9 cellular contexts compared by ENCODE assay signal in genomic region chr13:102772042-102772425, GRCh38. TPM values are rescaled to one million over a fixed set of nuclear protein-coding genes. Genes with fewer than 3 reads are reported as not detected.
DNase-seq lines count a peak whose midpoint lies in the region; ATAC-seq and TF ChIP-seq lines count a peak whose summit lies in the region.
"Had no signal": no experiment of that assay in that cellular context is flagged by ENCODE, and none has a peak within 500 bp of the region (broad histone marks: within the 10 kb centered on the region; RNA-seq: fewer than 3 reads in every experiment).

No MANE protein-coding gene starts in this region.

- DNase-seq in MCF 10A (ENCODE audit: unreplicated experiment) (no peak), breast epithelium (ENCODE audit: low spot score in 2 of 2) (no peak), OCI-LY7 (ENCODE audit: low spot score) (no peak), chondrocyte (ENCODE audit: low spot score) (no peak), testis (no peak), body of pancreas (no peak), SKM-1 (lab: John Stamatoyannopoulos, UW; ENCODE audit: unreplicated experiment) (no peak)
- DNase-seq: NCI-H187 treated with DMSO at 0.1 percent for 48 hours had no signal

- intact Hi-C loops in MCF 10A (cut with micrococcal nuclease): loop anchor here (2.0 kb wide), 2 partner anchors 75 to 175 kb away; partner anchors contain the start of genes ERCC5 and TPP2
- intact Hi-C loops in breast epithelium (cut with DNase I; ENCODE audit: low total_unique reads): no loop called here
- intact Hi-C loops in OCI-LY7 (cut with micrococcal nuclease; ENCODE audit: unreplicated experiment): loop anchor here (5.0 kb wide), 1 partner anchor 75 kb away; the partner anchor contains the start of gene ERCC5
- intact Hi-C loops in testis (cut with DNase I; ENCODE audit: low total_unique reads): no loop called here
- intact Hi-C loops in body of pancreas (cut with DNase I): no loop called here

- H4K20me1 ChIP-seq in OCI-LY7 (ENCODE audit: insufficient read depth, low read length): no peaks in the 10 kb centered on the region

- H3K4me3 ChIP-seq in breast epithelium (no peak overlapping the region), OCI-LY7 (ENCODE audit: low read depth, low read length, poor library complexity, severe bottlenecking) (no peak overlapping the region), testis (peak overlapping the region; percentile 72 to 97), body of pancreas (no peak overlapping the region)

- H3K4me3 Mint-ChIP-seq in MCF 10A (ENCODE audit: unreplicated experiment) (peak overlapping the region; percentile 80), chondrocyte (ENCODE audit: unreplicated experiment) (peak overlapping the region; percentile 91)

- H3K27ac Mint-ChIP-seq in MCF 10A (ENCODE audit: low read depth, unreplicated experiment) (no peak overlapping the region), chondrocyte (ENCODE audit: unreplicated experiment) (no peak overlapping the region)

- H3K4me1 ChIP-seq in breast epithelium: no peaks in the 10 kb centered on the region
- peaks cover 6% of the 10 kb centered on the region for H3K4me1 ChIP-seq in OCI-LY7 (ENCODE audit: insufficient read depth, low read length, poor library complexity, severe bottlenecking)
- peaks cover 5% of the 10 kb centered on the region for H3K4me1 ChIP-seq in testis
- peaks cover 11% of the 10 kb centered on the region for H3K4me1 ChIP-seq in body of pancreas

- H3K9me2 ChIP-seq in OCI-LY7 (ENCODE audit: insufficient read depth, low read length): no peaks in the 10 kb centered on the region

- no peak overlapping the region for H2AFZ ChIP-seq in OCI-LY7 (ENCODE audit: low read length)

- H3K4me1 Mint-ChIP-seq in MCF 10A (ENCODE audit: insufficient read depth, unreplicated experiment) (peaks cover 18% of the 10 kb centered on the region), chondrocyte (ENCODE audit: low read depth) (peaks cover 35% of the 10 kb centered on the region)

- BruUV-seq in MCF 10A (replicated peaks; lab: Mats Ljungman, UMichigan) (no TSS peak), OCI-LY7 (replicated peaks; lab: Mats Ljungman, UMichigan) (no TSS peak)

- H3K36me3 ChIP-seq in breast epithelium (no peaks in the 10 kb centered on the region), OCI-LY7 (ENCODE audit: insufficient read depth, low read length) (no peaks in the 10 kb centered on the region; the same call in 1 of the 2 replicates), testis (ENCODE audit: low read depth, missing control alignments) (no peaks in the 10 kb centered on the region), body of pancreas (replicated peaks in 1 of 2; ENCODE audit: insufficient read depth in 1 of 2, low read depth in 2 of 2) (no peaks in the 10 kb centered on the region)

- H3K9me3 ChIP-seq in breast epithelium (no peaks in the 10 kb centered on the region), OCI-LY7 (ENCODE audit: low read length) (no peaks in the 10 kb centered on the region), testis (no peaks in the 10 kb centered on the region), body of pancreas (no peaks in the 10 kb centered on the region)

- H3K27me3 ChIP-seq in breast epithelium (no peaks in the 10 kb centered on the region), testis (no peaks in the 10 kb centered on the region), body of pancreas (no peaks in the 10 kb centered on the region)

- no peaks in the 10 kb centered on the region for H3K79me2 ChIP-seq in OCI-LY7 (ENCODE audit: insufficient read depth, low read depth, low read length)

- H3K9me3 Mint-ChIP-seq in MCF 10A (ENCODE audit: unreplicated experiment) (no peaks in the 10 kb centered on the region), chondrocyte (ENCODE audit: low read depth) (no peaks in the 10 kb centered on the region)

- TF ChIP-seq CTCF in MCF 10A (IDR thresholded peaks at IDR 0.05; ENCODE audit: unreplicated experiment) (no peak), breast epithelium (IDR thresholded peaks at IDR 0.05) (no peak), OCI-LY7 (conservative IDR thresholded peaks at IDR 0.05; ENCODE audit: low read length) (no peak), chondrocyte (IDR thresholded peaks at IDR 0.05) (no peak), testis (IDR thresholded peaks at IDR 0.05) (no peak), body of pancreas (IDR thresholded peaks at IDR 0.05) (no peak)

- ATAC-seq in body of pancreas: no peak
- no peak for ATAC-seq in HG02840 (IDR thresholded peaks at IDR 0.05; ENCODE audit: low FRiP score, unreplicated experiment)

- WGBS in testis, 2 donors: 70 to 77% methylated on average over 16 of the region's 16 CpGs
- WGBS in body of pancreas, 2 donors: 91 to 97% methylated on average over 16 of the region's 16 CpGs

- H3K36me3 Mint-ChIP-seq in MCF 10A (ENCODE audit: insufficient read depth, unreplicated experiment): peaks cover 5% of the 10 kb centered on the region
- peaks cover 2% of the 10 kb centered on the region for H3K36me3 Mint-ChIP-seq in chondrocyte (ENCODE audit: low read depth)

- POLR2A ChIA-PET in MCF 10A (lab: Yijun Ruan, JAX) (interaction anchor here (0.6 to 5.7 kb wide), 6 partner anchors 28 to 176 kb away, joined by 3 to 51 read pairs (median 18); partner anchors contain the start of genes BIVM, ERCC5, POGLUT2 and TPP2), OCI-LY7 (lab: Charles Lee) (no interaction called here)

- H3K27me3 Mint-ChIP-seq in MCF 10A (ENCODE audit: insufficient read depth, unreplicated experiment) (no peaks in the 10 kb centered on the region), chondrocyte (ENCODE audit: low read depth) (no peaks in the 10 kb centered on the region)

- CTCF ChIA-PET in MCF 10A (lab: Yijun Ruan, JAX): interaction anchor here (0.6 to 4.0 kb wide), 7 partner anchors 17 to 193 kb away, joined by 3 to 11 read pairs (median 3); no protein-coding TSS in a partner anchor
- CTCF ChIA-PET in OCI-LY7 (lab: Charles Lee; ENCODE audit: unreplicated experiment): no interaction called here

- peak overlapping the region; percentile 88; the same call in 1 of the 2 replicates for H3K4me2 ChIP-seq in OCI-LY7 (ENCODE audit: low read length)

- no peak overlapping the region for H3K27ac ChIP-seq in breast epithelium
- H3K27ac ChIP-seq in OCI-LY7 (ENCODE audit: low read depth, low read length, poor library complexity, severe bottlenecking): no peak overlapping the region
- no peak overlapping the region for H3K27ac ChIP-seq in testis
- H3K27ac ChIP-seq in body of pancreas: no peak overlapping the region

- no peak for TF ChIP-seq POLR2A in breast epithelium (IDR thresholded peaks at IDR 0.05)
- TF ChIP-seq POLR2A in testis (IDR thresholded peaks at IDR 0.05): no peak
- no peak for TF ChIP-seq POLR2A in body of pancreas (IDR thresholded peaks at IDR 0.05)

RNA-seq across cellular contexts. Expression of gene TEX30, which starts 1.6 kb away (rescaled TPM):
- total RNA-seq in MCF 10A (2022) (10.7 and 14.2 TPM in 2 replicates), breast epithelium (10 to 100 TPM in 1 of 3 donors, 1 to 10 TPM in 2; 8.3 to 11.8 (median 9.3) TPM), OCI-LY7 (2022) (4.0 and 5.4 TPM in 2 replicates), chondrocyte (10.6 to 11.1 TPM (median 11.0 TPM) in 3 replicates), testis (100 to 1,000 TPM in 1 of 2 donors, 10 to 100 TPM in 1; 80.1 to 123 TPM), body of pancreas (1 to 10 TPM; 3.6 to 4.2 TPM)
- total RNA-seq in OCI-LY7 (2014; rRNA removed; shearing (Covaris generic)): 6.7 and 14.2 TPM in 2 replicates
- polyA plus RNA-seq in testis (ENCODE audit: insufficient read depth, low read depth, low replicate concordance): 241 TPM

RNA-seq across cellular contexts. Expression of gene POGLUT2, which starts 26.7 kb away (rescaled TPM):
- 8.3 and 9.0 TPM in 2 replicates for total RNA-seq in MCF 10A (2022)
- total RNA-seq in breast epithelium: 1 to 10 TPM; 3.2 to 5.9 (median 5.9) TPM
- not detected in 2 replicates for total RNA-seq in OCI-LY7 (2014; rRNA removed; shearing (Covaris generic))
- total RNA-seq in OCI-LY7 (2022): not detected in 2 replicates
- 37.3 to 45.8 TPM (median 39.1 TPM) in 3 replicates for total RNA-seq in chondrocyte
- 1 to 10 TPM; 2.5 to 4.1 TPM for total RNA-seq in testis
- 3.9 TPM for polyA plus RNA-seq in testis (ENCODE audit: insufficient read depth, low read depth, low replicate concordance)
- total RNA-seq in body of pancreas: 1 to 10 TPM in 1 of 2 donors, not detected in 1; 4.2 TPM

RNA-seq across cellular contexts. Expression of gene BIVM, which starts 26.9 kb away (rescaled TPM):
- total RNA-seq in MCF 10A (2022): 33.1 and 36.6 TPM in 2 replicates
- 10 to 100 TPM; 15.2 to 29.6 (median 27.2) TPM for total RNA-seq in breast epithelium
- total RNA-seq in OCI-LY7 (2014; rRNA removed; shearing (Covaris generic)): not detected in 2 replicates
- total RNA-seq in OCI-LY7 (2022): not detected in 2 replicates
- total RNA-seq in chondrocyte: 22.7 to 37.7 TPM (median 24.0 TPM) in 3 replicates
- total RNA-seq in testis: 1 to 10 TPM; 8.4 to 9.1 TPM
- 4.7 TPM for polyA plus RNA-seq in testis (ENCODE audit: insufficient read depth, low read depth, low replicate concordance)
- 10 to 100 TPM; 15.8 to 18.9 TPM for total RNA-seq in body of pancreas

Comparison
In these comparisons a context has a peak if more than half of its experiments do, and no peak if none do; other contexts are left out.
1. intact Hi-C loops: an anchor here in MCF 10A (2.0 kb wide) and OCI-LY7 (5.0 kb wide); none called in breast epithelium, testis and body of pancreas.
2. H3K4me3 ChIP-seq: peak in testis (2 of 2); none in breast epithelium (0 of 3), OCI-LY7 (single experiment) and body of pancreas (0 of 2).
3. RNA of gene BIVM, which starts 26.9 kb away (total RNA-seq): 33.1 to 36.6 TPM in MCF 10A, 15.2 to 29.6 TPM in breast epithelium, 22.7 to 37.7 TPM in chondrocyte, 15.8 to 18.9 TPM in body of pancreas and 8.4 to 9.1 TPM in testis; not detected in OCI-LY7; every median in the first group is over 4 times any median in the second.